26 cellular contexts compared by ENCODE assay signal in genomic region chr19:55693336-55693974, GRCh38. TPM values are rescaled to one million over a fixed set of nuclear protein-coding genes. Genes with fewer than 3 reads are reported as not detected.
A peak's percentile ranks its signal among the peaks of the same experiment; 100 is the strongest.
DNase-seq lines count a peak whose midpoint lies in the region; ATAC-seq, FAIRE-seq and TF ChIP-seq lines count a peak whose summit lies in the region.
"Had no signal": no experiment of that assay in that cellular context is flagged by ENCODE, and none has a peak within 500 bp of the region (broad histone marks: within the 10 kb centered on the region; RNA-seq: fewer than 3 reads in every experiment).

No MANE protein-coding gene starts in this region.

- H3K27me3 Mint-ChIP-seq in T-helper 17 cell, result no peaks in the 10 kb centered on the region
- H3K27me3 Mint-ChIP-seq: CD4-positive, alpha-beta T cell had no signal

- no peak overlapping the region for H3K4me3 ChIP-seq in left lung
- H3K4me3 ChIP-seq in sigmoid colon, result no peak overlapping the region
- H3K4me3 ChIP-seq in small intestine (ENCODE audit: low read depth in 1 of 2, low read length in 2 of 2), result no peak overlapping the region
- H3K4me3 ChIP-seq: HAP-1 had no signal

- 94 to 97% methylated on average over 20 of the region's 20 CpGs for WGBS in sigmoid colon, 2 donors
- WGBS in small intestine, 3 donors, result 93 to 96% (median 94%) methylated on average over 20 of the region's 20 CpGs

- TF ChIP-seq EP300 in sigmoid colon (IDR thresholded peaks at IDR 0.05), result no peak

- no peak for FAIRE-seq in small intestine (lab: Jason Lieb, UNC)
- FAIRE-seq: GM19239, HTR-8/SVneo had no signal

- intact Hi-C loops in left lung (cut with DNase I), result no loop called here
- intact Hi-C loops in sigmoid colon (cut with DNase I), result no loop called here

- no peaks in the 10 kb centered on the region for H3K9me3 ChIP-seq in T-helper 17 cell (ENCODE audit: control insufficient read depth, low read length, poor library complexity, severe bottlenecking)
- no peaks in the 10 kb centered on the region for H3K9me3 ChIP-seq in left lung
- H3K9me3 ChIP-seq in sigmoid colon, result no peaks in the 10 kb centered on the region
- no peaks in the 10 kb centered on the region for H3K9me3 ChIP-seq in small intestine (ENCODE audit: control insufficient read depth, low read depth)
- H3K9me3 ChIP-seq: BE2C, Caco-2, HAP-1 had no signal

- H3K36me3 ChIP-seq in left lung (peaks cover 0 to 100% of the 10 kb centered on the region in 2 donors), sigmoid colon (peaks cover 36 to 93% (median 57%) of the 10 kb centered on the region in 4 donors), small intestine (ENCODE audit: control insufficient read depth in 2 of 2, insufficient read depth in 2 of 2, low read length in 2 of 2) (peaks cover 34 to 58% of the 10 kb centered on the region in 2 donors)

- H3K4me1 ChIP-seq in left lung, result no peaks in the 10 kb centered on the region
- H3K4me1 ChIP-seq in sigmoid colon, result no peaks in the 10 kb centered on the region
- H3K4me1 ChIP-seq in small intestine (ENCODE audit: control insufficient read depth in 2 of 2, insufficient read depth in 1 of 2, low read depth in 1 of 2, low read length in 1 of 2), result no peaks in the 10 kb centered on the region
- H3K4me1 ChIP-seq: HAP-1 had no signal

- ATAC-seq in T-helper 17 cell (no peak), left lung (no peak), HG03045 (IDR thresholded peaks at IDR 0.05; ENCODE audit: unreplicated experiment) (no peak)
- ATAC-seq: PC-3 had no signal

- DNase-seq in activated effector memory CD4-positive, alpha-beta T cell treated with anti-CD3 and anti-CD28 coated beads, Interleukin-2, amount 50 U/mL, for 16 hours, result peak; percentile 58
- no peak for DNase-seq in activated effector memory CD4-positive, alpha-beta T cell treated with Interleukin-2 at 50 U/mL for 16 hours
- DNase-seq in T-helper 17 cell (no peak), left lung (peak; percentile 19 to 40), sigmoid colon (peak; percentile 48), T-helper 1 cell (no peak), small intestine (no peak)
- DNase-seq: 8988T; BE2C; CD4-positive, alpha-beta T cell; DMS153; GF-D8; IMR-90; NCI-H1417 treated with DMSO at 0.1 percent for 48 hours; NCI-H187 treated with DMSO at 0.1 percent for 48 hours; NCI-H226; NCI-H524; PC-3; RPMI8226 had no signal

- peak overlapping the region; percentile 21 for H3K27ac Mint-ChIP-seq in T-helper 17 cell
- H3K27ac Mint-ChIP-seq: CD4-positive, alpha-beta T cell had no signal

- no peak overlapping the region for H3K4me3 Mint-ChIP-seq in T-helper 17 cell
- H3K4me3 Mint-ChIP-seq: CD4-positive, alpha-beta T cell had no signal

- H3K27ac ChIP-seq in left lung (no peak overlapping the region), sigmoid colon (no peak overlapping the region), small intestine (ENCODE audit: low read depth in 1 of 2, low read length in 1 of 2) (no peak overlapping the region)

- TF ChIP-seq CTCF in left lung (IDR thresholded peaks at IDR 0.05), result no peak
- no peak for TF ChIP-seq CTCF in sigmoid colon (IDR thresholded peaks at IDR 0.05)

- H3K27me3 ChIP-seq in left lung, result no peaks in the 10 kb centered on the region
- no peaks in the 10 kb centered on the region for H3K27me3 ChIP-seq in sigmoid colon
- no peaks in the 10 kb centered on the region for H3K27me3 ChIP-seq in small intestine (ENCODE audit: control insufficient read depth in 2 of 2, insufficient read depth in 2 of 2, low read length in 2 of 2)
- H3K27me3 ChIP-seq: BE2C had no signal

- peaks cover 3% of the 10 kb centered on the region for H3K36me3 Mint-ChIP-seq in T-helper 17 cell (ENCODE audit: low read depth)

- peaks cover 2% of the 10 kb centered on the region for H3K4me1 Mint-ChIP-seq in T-helper 17 cell

- no peak for TF ChIP-seq POLR2A in sigmoid colon (IDR thresholded peaks at IDR 0.05)

RNA-seq across cellular contexts. Expression of gene EPN1, which starts 18.4 kb away (rescaled TPM):
- total RNA-seq in T-helper 17 cell (10 to 100 TPM; 42.5 to 44.1 TPM), left lung (100 to 1,000 TPM; 114 to 120 TPM), sigmoid colon (10 to 100 TPM; 22.8 to 54.3 (median 34.6) TPM)
- polyA plus RNA-seq in sigmoid colon (100 to 1,000 TPM; 137 to 162 (median 146) TPM), small intestine (100 to 1,000 TPM; 161 to 193 (median 175) TPM)

RNA-seq across cellular contexts. Expression of gene U2AF2, which starts 38.6 kb away (rescaled TPM):
- total RNA-seq in T-helper 17 cell, result 100 to 1,000 TPM; 248 to 258 TPM
- 100 to 1,000 TPM; 123 to 145 TPM for total RNA-seq in left lung
- total RNA-seq in sigmoid colon, result 10 to 100 TPM; 52.1 to 79.7 (median 65.4) TPM
- polyA plus RNA-seq in sigmoid colon, result 100 to 1,000 TPM in 1 of 3 donors, 10 to 100 TPM in 2; 81.7 to 162 (median 86.9) TPM
- 100 to 1,000 TPM in 1 of 3 donors, 10 to 100 TPM in 2; 74.0 to 142 (median 89.2) TPM for polyA plus RNA-seq in small intestine

RNA-seq across cellular contexts. Expression of gene NLRP9, which starts 44.7 kb away (rescaled TPM):
- not detected for total RNA-seq in T-helper 17 cell
- not detected for total RNA-seq in left lung
- total RNA-seq in sigmoid colon, result not detected
- not detected for polyA plus RNA-seq in sigmoid colon
- under 1 TPM in 1 of 3 donors, not detected in 2; 0.01 TPM for polyA plus RNA-seq in small intestine
- total RNA-seq: Caco-2; CD4-positive, alpha-beta T cell; Daoy; IMR-90; M059J; PC-3 had no signal
- polyA plus RNA-seq: IMR-90 had no signal

RNA-seq across cellular contexts. Expression of gene CCDC106, which starts 45.4 kb away (rescaled TPM):
- total RNA-seq in T-helper 17 cell (1 to 10 TPM; 1.1 to 1.6 TPM), left lung (10 to 100 TPM in 1 of 2 donors, 1 to 10 TPM in 1; 9.7 to 15.1 TPM), sigmoid colon (10 to 100 TPM; 16.6 to 22.9 (median 20.2) TPM)
- polyA plus RNA-seq in sigmoid colon (10 to 100 TPM in 2 of 3 donors, 1 to 10 TPM in 1; 5.5 to 10.8 (median 10.0) TPM), small intestine (1 to 10 TPM; 2.5 to 6.5 (median 4.6) TPM)

RNA-seq across cellular contexts. Expression of gene ZNF581, which starts 50.0 kb away (rescaled TPM):
- total RNA-seq in T-helper 17 cell (10 to 100 TPM; 24.7 to 26.3 TPM), left lung (10 to 100 TPM; 14.5 to 19.5 TPM), sigmoid colon (10 to 100 TPM; 18.2 to 43.2 (median 24.5) TPM)
- polyA plus RNA-seq in sigmoid colon (10 to 100 TPM; 17.1 to 24.4 (median 23.4) TPM), small intestine (10 to 100 TPM; 15.9 to 29.2 (median 17.7) TPM)

Comparison
In these comparisons a context has a peak if more than half of its experiments do, and no peak if none do; other contexts are left out.
1. DNase-seq: peak in activated effector memory CD4-positive, alpha-beta T cell treated with anti-CD3 and anti-CD28 coated beads, Interleukin-2, amount 50 U/mL, for 16 hours (single experiment), left lung (2 of 2) and sigmoid colon (single experiment); none in activated effector memory CD4-positive, alpha-beta T cell treated with Interleukin-2 at 50 U/mL for 16 hours (single experiment), T-helper 17 cell (0 of 3), T-helper 1 cell (0 of 5) and small intestine (single experiment).